8 cellular contexts compared by ENCODE assay signal in genomic region chr2:73986085-73986680, GRCh38. TPM values are rescaled to one million over a fixed set of nuclear protein-coding genes. Genes with fewer than 3 reads are reported as not detected.
DNase-seq lines count a peak whose midpoint lies in the region; ATAC-seq and TF ChIP-seq lines count a peak whose summit lies in the region.

No MANE protein-coding gene starts in this region.

- peaks cover 38 to 51% of the 10 kb centered on the region in 2 donors for H3K4me1 ChIP-seq in gastrocnemius medialis

- ATAC-seq in GM21717 (IDR thresholded peaks at IDR 0.05; ENCODE audit: unreplicated experiment) (peak; percentile 5), gastrocnemius medialis (no peak), HG02610 (IDR thresholded peaks at IDR 0.05; ENCODE audit: unreplicated experiment) (no peak), HG03460 (IDR thresholded peaks at IDR 0.05; ENCODE audit: unreplicated experiment) (no peak)

- H3K9me3 ChIP-seq in gastrocnemius medialis = no peaks in the 10 kb centered on the region

- TF ChIP-seq CTCF in epithelial cell of esophagus (IDR thresholded peaks at IDR 0.05; ENCODE audit: insufficient read depth, low read depth, low read length, missing control alignments) (no peak), gastrocnemius medialis (IDR thresholded peaks at IDR 0.05 in 4 of 5, conservative IDR thresholded peaks at IDR 0.05 in 1 of 5) (no peak)

- H3K27me3 ChIP-seq in gastrocnemius medialis = no peaks in the 10 kb centered on the region

- peak overlapping the region; percentile 56 for H3K4me3 ChIP-seq in epithelial cell of esophagus (ENCODE audit: low read length)
- peak overlapping the region in 3 of 4 donors; percentile 58 to 64 (median 61) for H3K4me3 ChIP-seq in gastrocnemius medialis

- peak overlapping the region in 2 of 4 donors; percentile 52 to 53 for H3K27ac ChIP-seq in gastrocnemius medialis

- DNase-seq in T-helper 9 cell = peak; percentile 21
- no peak for DNase-seq in epithelial cell of esophagus (ENCODE audit: low read depth)
- DNase-seq in gastrocnemius medialis = no peak
- DNase-seq in Kasumi-1 (lab: John Stamatoyannopoulos, UW) = no peak
- no peak for DNase-seq in SHP77 (lab: John Stamatoyannopoulos, UW)

- no peak for TF ChIP-seq POLR2A in gastrocnemius medialis (IDR thresholded peaks at IDR 0.05)

- intact Hi-C loops in gastrocnemius medialis (cut with DNase I; ENCODE audit: low total_unique reads) = loop anchor here (10.0 kb wide), 1 partner anchor 161 kb away; the partner anchor contains the start of gene STAMBP

- in situ Hi-C loops in gastrocnemius medialis (cut with MboI; ENCODE audit: low sequenced_read_pairs in 4 of 4) = no loop called here

- no peaks in the 10 kb centered on the region for H3K36me3 ChIP-seq in gastrocnemius medialis

RNA-seq across cellular contexts. Expression of gene TET3, which starts 1.5 kb away (rescaled TPM):
- 1 to 10 TPM; 2.1 to 3.3 (median 2.9) TPM for total RNA-seq in gastrocnemius medialis

RNA-seq across cellular contexts. Expression of gene DGUOK, which starts 59.5 kb away (rescaled TPM):
- total RNA-seq in gastrocnemius medialis = 10 to 100 TPM; 10.2 to 25.2 (median 20.3) TPM
